ENCODE assay signal across 8 cellular contexts in the genomic region with DNA sequence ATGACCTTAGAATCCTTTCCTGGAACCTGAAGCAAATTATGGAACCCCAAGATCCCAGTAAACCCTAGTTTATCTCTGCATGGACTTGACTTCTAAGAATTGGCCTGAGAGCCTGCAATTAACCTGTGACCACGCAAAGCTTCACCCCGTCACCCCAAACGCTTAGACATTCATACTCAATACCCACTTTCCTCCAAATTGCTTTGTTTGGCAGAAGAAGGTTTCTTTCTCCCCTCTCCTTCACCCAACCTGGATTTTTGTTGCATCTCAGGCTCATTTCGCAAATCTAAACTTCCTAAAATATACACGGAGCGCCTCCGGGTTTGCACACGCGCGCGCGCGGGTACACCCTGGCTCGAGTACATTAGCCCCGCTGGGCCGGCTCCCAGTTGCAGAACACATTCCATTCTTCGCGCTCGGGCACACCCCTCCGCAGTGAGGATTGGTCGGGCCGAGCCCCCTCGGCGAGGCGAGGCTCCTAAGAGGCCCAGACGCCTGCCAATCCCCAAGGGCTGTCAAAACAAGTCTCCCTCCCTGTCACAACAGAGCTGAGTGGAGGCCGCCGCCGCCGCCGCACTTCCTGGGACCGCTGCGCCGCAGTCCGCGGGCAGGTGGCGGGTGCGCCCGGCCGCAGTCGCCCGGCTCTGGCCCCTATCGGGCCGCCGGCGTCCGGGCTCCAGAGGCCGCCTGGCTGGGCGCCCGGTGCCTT. TPM values are rescaled to one million over a fixed set of nuclear protein-coding genes. Genes with fewer than 3 reads are reported as not detected.
DNase-seq lines count a peak whose midpoint lies in the region; ATAC-seq and TF ChIP-seq lines count a peak whose summit lies in the region.

A gene (plus strand): TSS at position 545 of the 709 bp plus-strand sequence.

- H3K4me3 ChIP-seq in lung = peak within 1 kb of the TSS; percentile 81

- DNase-seq in C1 segment of cervical spinal cord (lab: John Stamatoyannopoulos, UW) (peak; percentile 46 to 96 (median 92)), NCI-H82 (lab: John Stamatoyannopoulos, UW) (peak; percentile 96), lung (ENCODE audit: low spot score) (peak; percentile 94)
- DNase-seq in activated CD8-positive, alpha-beta memory T cell treated with anti-CD3 and anti-CD28 coated beads for 24 hours = peak; percentile 93
- peak; percentile 87 for DNase-seq in effector CD4-positive, alpha-beta T cell
- DNase-seq in stimulated activated CD4-positive, alpha-beta T cell treated with anti-CD3 and anti-CD28 coated beads, TNF-alpha, amount 100 ng/mL, for 1 hour (ENCODE audit: low read depth in 3 of 3, low spot score in 1 of 3) = peak; percentile 72 to 83 (median 77)

- no peaks in the 10 kb centered on the region for H3K4me1 ChIP-seq in lung (ENCODE audit: control insufficient read depth in 2 of 2, insufficient read depth in 2 of 2, low read length in 2 of 2)

- 1% methylated on average over 46 to 50 of the region's 50 CpGs for WGBS in lung, 2 donors

- no peak for TF ChIP-seq CTCF in lung (IDR thresholded peaks at IDR 0.05; ENCODE audit: control extremely low read depth, extremely low read depth)

- H3K36me3 ChIP-seq in lung (ENCODE audit: control insufficient read depth in 2 of 2, insufficient read depth in 2 of 2, low read length in 2 of 2) = no peaks in the 10 kb centered on the region

- H3K9me3 ChIP-seq in lung (ENCODE audit: control insufficient read depth in 2 of 2, insufficient read depth in 1 of 2, low read length in 1 of 2) = no peaks in the 10 kb centered on the region

- H3K27ac ChIP-seq in lung (ENCODE audit: low read depth in 1 of 2, low read length in 1 of 2) = peak within 1 kb of the TSS; percentile 86 to 87

- ATAC-seq in GM19452 (IDR thresholded peaks at IDR 0.05; ENCODE audit: unreplicated experiment) (peak; percentile 100), HG03565 (IDR thresholded peaks at IDR 0.05; ENCODE audit: unreplicated experiment) (peak; percentile 99), lung (ENCODE audit: insufficient read depth, low FRiP score) (peak; percentile 96)

- H3K27me3 ChIP-seq in lung (ENCODE audit: control insufficient read depth, insufficient read depth) = no peaks in the 10 kb centered on the region

RNA-seq across cellular contexts. Expression of the gene that starts here (rescaled TPM):
- total RNA-seq in lung = 10 to 100 TPM in 1 of 2 donors, 1 to 10 TPM in 1; 4.0 to 13.0 TPM
- 1 to 10 TPM; 1.1 to 1.8 TPM for polyA plus RNA-seq in lung

Comparison
In these comparisons a context has a peak if more than half of its experiments do, and no peak if none do; other contexts are left out.
1. Peak in every context shown above with its lines: DNase-seq, ATAC-seq, H3K4me3 ChIP-seq and H3K27ac ChIP-seq.